In genomic region chr15:41340189-41340695, GRCh38 we compare ENCODE assay signal across 1 cellular context.
TF ChIP-seq lines count a peak whose summit lies in the region.

No MANE protein-coding gene starts in this region.

TF ChIP-seq in GM12878, 131 proteins besides CTCF, POLR2A, EP300 and RAD21:
- TF ChIP-seq ATF7 (IDR thresholded peaks at IDR 0.05; ENCODE audit: low read depth) (peak; percentile 57), CEBPB (IDR thresholded peaks at IDR 0.05; ENCODE audit: borderline replicate concordance in 1 of 2, low read depth in 2 of 2, low read length in 2 of 2) (no peak)
